In genomic region chr10:20990604-20991003, GRCh38 we compare ENCODE assay signal across 20 cellular contexts.
DNase-seq lines count a peak whose midpoint lies in the region; ATAC-seq and TF ChIP-seq lines count a peak whose summit lies in the region.
"Had no signal": no experiment of that assay in that cellular context is flagged by ENCODE, and none has a peak within 500 bp of the region (broad histone marks: within the 10 kb centered on the region; RNA-seq: fewer than 3 reads in every experiment).

No MANE protein-coding gene starts in this region.

- no peak overlapping the region for H3K4me3 Mint-ChIP-seq in endodermal cell
- H3K4me3 Mint-ChIP-seq: effector memory CD8-positive, alpha-beta T cell; nephron; stimulated activated naive CD8-positive, alpha-beta T cell treated with anti-CD3 and anti-CD28 coated beads, Interleukin-15, Interleukin-2, amounts not matched to agents 100 ng/mL and 50 ng/mL, for 24 hours had no signal

- intact Hi-C loops in OCI-LY7 (cut with micrococcal nuclease; ENCODE audit: unreplicated experiment), result no loop called here

- no TSS peak for BruUV-seq in OCI-LY7 (replicated peaks; lab: Mats Ljungman, UMichigan)

- H3K9me3 Mint-ChIP-seq in endodermal cell, result peaks cover 5% of the 10 kb centered on the region
- H3K9me3 Mint-ChIP-seq: activated T-helper 2 cell treated with anti-CD3 and anti-CD28 coated beads, Interferon-gamma antibody, Interleukin-2, Interleukin-4, amounts not matched to agents 10 μg/mL and 5 μg/mL and 100 μg/mL, durations not matched to agents 14 hours and 24 hours and 36 hours had no signal

- no peaks in the 10 kb centered on the region for H3K79me2 ChIP-seq in ACC112 (ENCODE audit: control insufficient read depth, insufficient read depth, low read length, unreplicated experiment)
- no peaks in the 10 kb centered on the region for H3K79me2 ChIP-seq in OCI-LY7 (ENCODE audit: insufficient read depth, low read depth, low read length)

- H3K36me3 ChIP-seq in ACC112 (ENCODE audit: insufficient read depth, low read length), result no peaks in the 10 kb centered on the region
- no peaks in the 10 kb centered on the region for H3K36me3 ChIP-seq in endodermal cell (ENCODE audit: control insufficient read depth, insufficient read depth, low read length)
- H3K36me3 ChIP-seq in mesodermal cell (ENCODE audit: control insufficient read depth, insufficient read depth, low read length), result no peaks in the 10 kb centered on the region
- no peaks in the 10 kb centered on the region for H3K36me3 ChIP-seq in OCI-LY7 (ENCODE audit: insufficient read depth, low read length)

- WGBS in endodermal cell (ENCODE audit: insufficient coverage in 1 of 2, insufficient read length in 1 of 2), 2 experiments, result 83 to 95% methylated on average over 1 of the region's 1 CpG
- WGBS in mesodermal cell (ENCODE audit: insufficient coverage in 2 of 2), 2 experiments, result 100% methylated on average over 1 of the region's 1 CpG

- H3K27me3 ChIP-seq in ACC112 (ENCODE audit: insufficient read depth, low read length) (no peaks in the 10 kb centered on the region), endodermal cell (ENCODE audit: control insufficient read depth, insufficient read depth, low read length, poor library complexity, severe bottlenecking) (no peaks in the 10 kb centered on the region)
- H3K27me3 ChIP-seq: body of pancreas had no signal

- CTCF ChIA-PET in OCI-LY7 (lab: Charles Lee; ENCODE audit: unreplicated experiment), result no interaction called here

- no peak overlapping the region for H3K9ac ChIP-seq in endodermal cell (ENCODE audit: extremely low read depth, low read length, poor library complexity, severe bottlenecking)

- no peak overlapping the region for H3K4me2 ChIP-seq in OCI-LY7 (ENCODE audit: low read length)
- H3K4me2 ChIP-seq: A549 had no signal

- no peaks in the 10 kb centered on the region for H3K27me3 Mint-ChIP-seq in endodermal cell (ENCODE audit: insufficient read depth)
- H3K27me3 Mint-ChIP-seq: effector memory CD8-positive, alpha-beta T cell had no signal

- peaks cover 27% of the 10 kb centered on the region for H3K4me1 ChIP-seq in ACC112 (ENCODE audit: control insufficient read depth, insufficient read depth, low read length, unreplicated experiment)
- peaks cover 11% of the 10 kb centered on the region for H3K4me1 ChIP-seq in endodermal cell (ENCODE audit: control insufficient read depth, insufficient read depth, low read length)
- H3K4me1 ChIP-seq in mesodermal cell (ENCODE audit: control insufficient read depth, insufficient read depth, low read length, poor library complexity, severe bottlenecking), result peaks cover 5% of the 10 kb centered on the region
- no peaks in the 10 kb centered on the region for H3K4me1 ChIP-seq in OCI-LY7 (ENCODE audit: insufficient read depth, low read length, poor library complexity, severe bottlenecking)

- peak overlapping the region; percentile 9 for H3K27ac Mint-ChIP-seq in endodermal cell
- H3K27ac Mint-ChIP-seq: activated T-helper 2 cell treated with anti-CD3 and anti-CD28 coated beads, Interferon-gamma antibody, Interleukin-2, Interleukin-4, amounts not matched to agents 10 μg/mL and 5 μg/mL and 100 μg/mL, durations not matched to agents 14 hours and 24 hours and 36 hours; effector memory CD8-positive, alpha-beta T cell; stimulated activated naive CD8-positive, alpha-beta T cell treated with anti-CD3 and anti-CD28 coated beads, Interleukin-15, Interleukin-2, amounts not matched to agents 100 ng/mL and 50 ng/mL, for 24 hours had no signal

- H4K20me1 ChIP-seq in OCI-LY7 (ENCODE audit: insufficient read depth, low read length), result no peaks in the 10 kb centered on the region

- no peaks in the 10 kb centered on the region for H3K9me2 ChIP-seq in OCI-LY7 (ENCODE audit: insufficient read depth, low read length)

- ATAC-seq in HG03378 (IDR thresholded peaks at IDR 0.05; ENCODE audit: unreplicated experiment), result no peak
- no peak for ATAC-seq in GM21367 (IDR thresholded peaks at IDR 0.05; ENCODE audit: unreplicated experiment)
- ATAC-seq: body of pancreas; effector memory CD8-positive, alpha-beta T cell; Right ventricle myocardium inferior; sciatic nerve had no signal

- POLR2A ChIA-PET in OCI-LY7 (lab: Charles Lee), result interaction anchor here (1.3 kb wide), 1 partner anchor 11 kb away, joined by 4 read pairs; no protein-coding TSS in a partner anchor

- H3K36me3 Mint-ChIP-seq in endodermal cell (ENCODE audit: low read depth), result peaks cover 7% of the 10 kb centered on the region

- no peak overlapping the region for H3K4me3 ChIP-seq in ACC112 (ENCODE audit: low read depth, low read length)
- peak overlapping the region; percentile 54 for H3K4me3 ChIP-seq in endodermal cell (ENCODE audit: low read length)
- no peak overlapping the region for H3K4me3 ChIP-seq in mesodermal cell (ENCODE audit: extremely low read depth, insufficient read depth, low read length, poor library complexity, severe bottlenecking)
- H3K4me3 ChIP-seq in OCI-LY7 (ENCODE audit: low read depth, low read length, poor library complexity, severe bottlenecking), result no peak overlapping the region
- H3K4me3 ChIP-seq: A549, body of pancreas had no signal

- H2AFZ ChIP-seq in ACC112 (ENCODE audit: low read length, unreplicated experiment), result no peak overlapping the region
- H2AFZ ChIP-seq in OCI-LY7 (ENCODE audit: low read length), result no peak overlapping the region

- DNase-seq in NCI-H82 (lab: John Stamatoyannopoulos, UW), result peak; percentile 70
- DNase-seq in endodermal cell, result no peak
- DNase-seq in NCI-H526 (lab: John Stamatoyannopoulos, UW), result no peak
- no peak for DNase-seq in OCI-LY7 (ENCODE audit: low spot score)
- DNase-seq: activated CD4-positive, alpha-beta T cell treated with anti-CD3 and anti-CD28 coated beads, Interleukin-2, amount 50 U/mL, for 4 hours; body of pancreas; effector memory CD8-positive, alpha-beta T cell; GF-D8; hippocampal formation; NCI-H1694 treated with DMSO at 0.1 percent for 48 hours had no signal

- no peak for TF ChIP-seq CTCF in endodermal cell (conservative IDR thresholded peaks at IDR 0.05)
- no peak for TF ChIP-seq CTCF in OCI-LY7 (conservative IDR thresholded peaks at IDR 0.05; ENCODE audit: low read length)

- no peaks in the 10 kb centered on the region for H3K9me3 ChIP-seq in endodermal cell (ENCODE audit: control insufficient read depth, low read length)
- no peaks in the 10 kb centered on the region for H3K9me3 ChIP-seq in mesodermal cell (ENCODE audit: control insufficient read depth, low read length)
- no peaks in the 10 kb centered on the region for H3K9me3 ChIP-seq in OCI-LY7 (ENCODE audit: low read length)
- H3K9me3 ChIP-seq: A549, body of pancreas had no signal

- H3K27ac ChIP-seq in ACC112 (ENCODE audit: low read depth, low read length) (peak overlapping the region; percentile 69), endodermal cell (ENCODE audit: low read depth, low read length) (no peak overlapping the region), mesodermal cell (ENCODE audit: low read depth, low read length, severe bottlenecking) (peak overlapping the region; percentile 43), OCI-LY7 (ENCODE audit: low read depth, low read length, poor library complexity, severe bottlenecking) (no peak overlapping the region)
- H3K27ac ChIP-seq: A549, body of pancreas had no signal

- peaks cover 25% of the 10 kb centered on the region for H3K4me1 Mint-ChIP-seq in endodermal cell

Comparison
In these comparisons a context has a peak if more than half of its experiments do, and no peak if none do; other contexts are left out.
1. H3K27ac ChIP-seq: peak in ACC112 (single experiment) and mesodermal cell (single experiment); none in endodermal cell (single experiment) and OCI-LY7 (single experiment).